ENCODE assay signal across 34 cellular contexts in the genomic region with DNA sequence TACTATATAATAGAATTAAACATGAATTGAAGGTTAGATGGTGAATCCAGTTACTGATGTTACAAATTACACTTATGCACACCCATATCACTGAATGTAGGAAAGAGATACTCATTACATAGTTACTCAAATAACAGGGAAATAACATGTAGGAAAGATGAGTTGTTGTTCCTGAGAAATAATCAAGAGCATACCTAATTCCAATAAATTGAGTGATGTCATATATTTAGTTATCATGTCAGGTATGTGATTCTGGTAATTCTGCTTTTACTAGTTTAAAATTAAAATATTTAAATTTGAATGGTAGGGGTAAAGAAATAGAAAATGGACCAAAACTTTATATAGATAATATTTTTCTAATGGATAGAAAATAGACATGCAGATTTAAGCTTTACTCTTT.
"Had no signal": no experiment of that assay in that cellular context is flagged by ENCODE, and none has a peak within 500 bp of the region (broad histone marks: within the 10 kb centered on the region; RNA-seq: fewer than 3 reads in every experiment).

No MANE protein-coding gene starts in this region.

- DNase-seq: activated effector memory CD4-positive, alpha-beta T cell treated with anti-CD3 and anti-CD28 coated beads, Interleukin-2, amount 50 U/mL, for 16 hours; activated effector memory CD4-positive, alpha-beta T cell treated with Interleukin-2 at 50 U/mL for 16 hours; activated gamma-delta T cell; activated gamma-delta T cell treated with Interleukin-2 at 50 U/mL for 16 hours; activated naive CD4-positive, alpha-beta T cell; activated naive CD4-positive, alpha-beta T cell treated with anti-CD3 and anti-CD28 coated beads for 36 hours; activated naive CD4-positive, alpha-beta T cell treated with anti-CD3 and anti-CD28 coated beads, Interleukin-2, amount 10 ng/mL, durations not matched to agents 7 days and 5 days; activated naive CD4-positive, alpha-beta T cell treated with anti-CD3 and anti-CD28 coated beads, Interleukin-2, amount 50 U/mL, for 16 hours; activated naive CD4-positive, alpha-beta T cell treated with Interleukin-2 at 50 U/mL for 16 hours; activated naive CD8-positive, alpha-beta T cell treated with anti-CD3 and anti-CD28 coated beads for 36 hours; activated naive CD8-positive, alpha-beta T cell treated with anti-CD3 and anti-CD28 coated beads, Interleukin-2, amount 10 ng/mL, durations not matched to agents 7 days and 5 days; activated naive CD8-positive, alpha-beta T cell treated with anti-CD3 and anti-CD28 coated beads, Interleukin-2, amount 50 U/mL, for 24 hours; activated T-cell treated with anti-CD3 and anti-CD28 coated beads, Interleukin-2, amount 50 U/mL, for 1 hour; activated T-cell treated with anti-CD3 and anti-CD28 coated beads, Interleukin-2, amount 50 U/mL, for 24 hours; activated T-cell treated with anti-CD3 and anti-CD28 coated beads, Interleukin-2, amount 50 U/mL, for 4 hours; activated T-cell treated with anti-CD3 and anti-CD28 coated beads, Interleukin-2, amount 50 U/mL, for 48 hours; activated T-cell treated with anti-CD3 and anti-CD28 coated beads, Interleukin-2, amount 50 U/mL, for 72 hours; adrenal gland; amniotic stem cell; amygdala; anterior cingulate cortex; aorta; body of pancreas; brain microvascular endothelial cell; caudate nucleus; central memory CD4-positive, alpha-beta T cell; cerebellar nuclear complex had no signal

- H3K27me3 ChIP-seq: adrenal gland, ascending aorta, body of pancreas, brain microvascular endothelial cell, breast epithelium, cardiac muscle cell had no signal

- H3K27ac ChIP-seq: adrenal gland, ascending aorta, body of pancreas, brain microvascular endothelial cell, breast epithelium had no signal

- FAIRE-seq: astrocyte, bronchial epithelial cell had no signal

- H3K4me1 ChIP-seq: breast epithelium had no signal

- H3K4me3 ChIP-seq: adrenal gland, ascending aorta, body of pancreas, breast epithelium, cardiac muscle cell had no signal

- ATAC-seq: activated naive CD4-positive, alpha-beta T cell treated with anti-CD3 and anti-CD28 coated beads, Interleukin-2, amount 50 U/mL, for 72 hours; activated naive CD8-positive, alpha-beta T cell treated with anti-CD3 and anti-CD28 coated beads, Interleukin-2, amount 50 U/mL, for 24 hours; activated T-cell treated with anti-CD3 and anti-CD28 coated beads, Interleukin-2, amount 50 U/mL, for 4 hours; activated T-cell treated with anti-CD3 and anti-CD28 coated beads, Interleukin-2, amount 50 U/mL, for 72 hours; activated T-helper 17 cell treated with anti-CD3 and anti-CD28 coated beads, Interleukin-2, amount 50 U/mL, for 72 hours; body of pancreas had no signal

- H3K36me3 ChIP-seq: adrenal gland, ascending aorta, brain microvascular endothelial cell, breast epithelium, cardiac muscle cell had no signal

- H3K9me3 ChIP-seq: adrenal gland, ascending aorta, body of pancreas, breast epithelium had no signal
